15 cellular contexts compared by ENCODE assay signal in the genomic region with DNA sequence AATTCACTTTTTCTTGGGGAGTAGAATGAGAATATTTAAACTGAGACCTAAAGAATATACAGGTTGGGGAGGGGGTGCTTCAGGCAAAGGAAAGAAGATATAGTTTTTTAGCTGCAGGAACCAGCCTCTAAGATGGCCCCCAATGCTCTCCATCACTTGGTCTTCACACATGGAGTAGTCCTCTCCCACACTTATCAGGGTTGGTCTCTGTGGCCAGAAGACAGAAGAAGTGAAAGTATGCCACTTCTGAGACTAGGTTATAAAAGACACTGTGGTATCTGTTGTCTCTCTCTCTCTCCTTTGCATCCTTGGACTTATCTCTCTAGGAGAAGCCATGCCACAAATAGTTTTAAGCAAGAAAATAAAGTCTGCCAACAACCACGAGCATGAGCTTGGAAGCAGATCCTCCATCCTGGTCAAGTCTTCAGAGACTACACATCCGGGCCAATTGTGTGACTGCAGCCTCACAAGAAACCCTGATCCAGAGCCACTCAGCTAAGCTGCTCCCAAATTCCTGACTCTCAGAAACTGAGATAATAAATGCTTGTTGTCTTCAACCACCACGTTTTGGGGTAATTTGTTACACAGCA. TPM values are rescaled to one million over a fixed set of nuclear protein-coding genes. Genes with fewer than 3 reads are reported as not detected.
A peak's percentile ranks its signal among the peaks of the same experiment; 100 is the strongest.
DNase-seq lines count a peak whose midpoint lies in the region; ATAC-seq and TF ChIP-seq lines count a peak whose summit lies in the region.
"Had no signal": no experiment of that assay in that cellular context is flagged by ENCODE, and none has a peak within 500 bp of the region (broad histone marks: within the 10 kb centered on the region; RNA-seq: fewer than 3 reads in every experiment).

No MANE protein-coding gene starts in this region.

- no peak for TF ChIP-seq CTCF in fibroblast of the aortic adventitia (IDR thresholded peaks at IDR 0.05; ENCODE audit: insufficient read depth, low read length)
- no peak for TF ChIP-seq CTCF in ovary (IDR thresholded peaks at IDR 0.05)

- intact Hi-C loops in ovary (cut with DNase I) = no loop called here

- no peaks in the 10 kb centered on the region for H3K4me1 ChIP-seq in ovary (ENCODE audit: insufficient read depth)
- H3K4me1 ChIP-seq: BLaER1 treated with 17β-estradiol and CSF1 and Interleukin-3, amounts not matched to agents 10 nM and 100 nM; left ventricle myocardium inferior had no signal

- ATAC-seq in GM18502 (IDR thresholded peaks at IDR 0.05; ENCODE audit: poor library complexity, unreplicated experiment) (peak; percentile 69), GM21576 (IDR thresholded peaks at IDR 0.05; ENCODE audit: unreplicated experiment) (peak; percentile 67), HG03469 (IDR thresholded peaks at IDR 0.05; ENCODE audit: unreplicated experiment) (peak; percentile 85), HG02981 (IDR thresholded peaks at IDR 0.05; ENCODE audit: unreplicated experiment) (no peak)

- peak; percentile 61 for DNase-seq in fibroblast of the aortic adventitia (ENCODE audit: low read depth)
- no peak for DNase-seq in ovary
- no peak for DNase-seq in SKM-1 treated with dmso at 0.1 percent for 144 hours (lab: John Stamatoyannopoulos, UW; ENCODE audit: unreplicated experiment)
- no peak for DNase-seq in NCI-H345 (lab: John Stamatoyannopoulos, UW)
- DNase-seq: caudate nucleus, DMS79 treated with DMSO at 0.1 percent for 48 hours, hippocampal formation, left ventricle myocardium inferior, NCI-H446, SW 1271 had no signal

- no peaks in the 10 kb centered on the region for H3K36me3 ChIP-seq in ovary

- WGBS in ovary, 3 donors = 42 to 61% (median 59%) methylated on average over 3 of the region's 3 CpGs

- H3K27me3 ChIP-seq in ovary = no peaks in the 10 kb centered on the region
- H3K27me3 ChIP-seq: BLaER1 treated with 17β-estradiol and CSF1 and Interleukin-3, amounts not matched to agents 10 nM and 100 nM had no signal

- no peaks in the 10 kb centered on the region for H3K9me3 ChIP-seq in ovary
- H3K9me3 ChIP-seq: left ventricle myocardium inferior had no signal

- no peak for TF ChIP-seq POLR2A in ovary (IDR thresholded peaks at IDR 0.05)

- TF ChIP-seq EP300 in ovary (IDR thresholded peaks at IDR 0.05) = no peak

- no peak overlapping the region for H3K27ac ChIP-seq in ovary
- H3K27ac ChIP-seq: BLaER1 treated with 17β-estradiol and CSF1 and Interleukin-3, amounts not matched to agents 10 nM and 100 nM; left ventricle myocardium inferior had no signal

- no peak overlapping the region for H3K4me3 ChIP-seq in fibroblast of the aortic adventitia (ENCODE audit: low read depth, low read length)
- no peak overlapping the region for H3K4me3 ChIP-seq in ovary
- H3K4me3 ChIP-seq: BLaER1 treated with 17β-estradiol and CSF1 and Interleukin-3, amounts not matched to agents 10 nM and 100 nM; left ventricle myocardium inferior had no signal

RNA-seq across cellular contexts. Expression of a gene that starts 18.0 kb away (rescaled TPM):
- total RNA-seq in fibroblast of the aortic adventitia (ENCODE audit: low replicate concordance) = 27.9 and 29.4 TPM in 2 replicates
- 10 to 100 TPM in 5 of 7 donors, 1 to 10 TPM in 2; 6.1 to 25.3 (median 15.1) TPM for total RNA-seq in ovary
- polyA plus RNA-seq in ovary = 1 to 10 TPM; 1.6 to 4.9 TPM

RNA-seq across cellular contexts. Expression of a gene that starts 18.1 kb away (rescaled TPM):
- 31.9 and 47.1 TPM in 2 replicates for total RNA-seq in fibroblast of the aortic adventitia (ENCODE audit: low replicate concordance)
- total RNA-seq in ovary = 10 to 100 TPM in 6 of 7 donors, 1 to 10 TPM in 1; 9.4 to 18.5 (median 12.9) TPM
- polyA plus RNA-seq in ovary = 10 to 100 TPM in 1 of 2 donors, 1 to 10 TPM in 1; 7.8 to 17.5 TPM
